ENCODE assay signal across 34 cellular contexts in genomic region chr6:86147859-86148258, GRCh38.
"Had no signal": no experiment of that assay in that cellular context is flagged by ENCODE, and none has a peak within 500 bp of the region (broad histone marks: within the 10 kb centered on the region; RNA-seq: fewer than 3 reads in every experiment).

No MANE protein-coding gene starts in this region.

- H3K27ac Mint-ChIP-seq: activated CD4-positive, alpha-beta memory T cell treated with anti-CD3 and anti-CD28 coated beads for 36 hours; activated CD4-positive, alpha-beta T cell treated with anti-CD3 and anti-CD28 coated beads, Interleukin-2, amount 10 ng/mL, durations not matched to agents 24 days and 14 days; activated CD8-positive, alpha-beta T cell treated with anti-CD3 and anti-CD28 coated beads for 36 hours; activated naive CD4-positive, alpha-beta T cell treated with anti-CD3 and anti-CD28 coated beads for 36 hours; activated naive CD4-positive, alpha-beta T cell treated with anti-CD3 and anti-CD28 coated beads, Interleukin-2, amount 50 U/mL, for 72 hours; activated naive CD8-positive, alpha-beta T cell treated with anti-CD3 and anti-CD28 coated beads for 36 hours; activated T-cell treated with anti-CD3 and anti-CD28 coated beads, Interleukin-2, amount 50 U/mL, for 72 hours; activated T-helper 1 cell treated with anti-CD3 and anti-CD28 coated beads, Interleukin-12 subunit alpha, Interleukin-12 subunit beta, Interleukin-2, Interleukin-4 antibody, amounts not matched to agents 30 ng/mL and 10 ng/mL and 1 ng/mL, durations not matched to agents 14 hours and 24 hours and 36 hours; activated T-helper 17 cell treated with anti-CD3 and anti-CD28 coated beads, Interleukin-2, amount 50 U/mL, for 72 hours; T-helper 1 cell treated with Interleukin-12 subunit alpha and Interleukin-12 subunit beta and Interleukin-4 antibody, amounts not matched to agents 30 μg/mL and 1 μg/mL, for 36 hours; T-helper 2 cell treated with Interferon-gamma antibody and Interleukin-4, amounts not matched to agents 5 μg/mL and 100 μg/mL, for 36 hours had no signal

- H3K27me3 ChIP-seq: adrenal gland, brain microvascular endothelial cell, breast epithelium had no signal

- H3K27ac ChIP-seq: adrenal gland, body of pancreas, brain microvascular endothelial cell, breast epithelium, VCaP had no signal

- ATAC-seq: activated CD8-positive, alpha-beta T cell treated with anti-CD3 and anti-CD28 coated beads for 36 hours; activated naive CD4-positive, alpha-beta T cell treated with anti-CD3 and anti-CD28 coated beads, Interleukin-2, amount 50 U/mL, for 72 hours; activated T-cell treated with anti-CD3 and anti-CD28 coated beads, Interleukin-2, amount 50 U/mL, for 4 hours; activated T-cell treated with anti-CD3 and anti-CD28 coated beads, Interleukin-2, amount 50 U/mL, for 72 hours; activated T-helper 17 cell treated with anti-CD3 and anti-CD28 coated beads, Interleukin-2, amount 50 U/mL, for 72 hours had no signal

- H3K27me3 Mint-ChIP-seq: activated CD4-positive, alpha-beta memory T cell treated with anti-CD3 and anti-CD28 coated beads for 36 hours; activated CD4-positive, alpha-beta T cell treated with anti-CD3 and anti-CD28 coated beads, Interleukin-2, amount 10 ng/mL, durations not matched to agents 24 days and 14 days; activated CD8-positive, alpha-beta T cell treated with anti-CD3 and anti-CD28 coated beads for 36 hours; activated T-helper 17 cell treated with anti-CD3 and anti-CD28 coated beads, Interleukin-2, amount 50 U/mL, for 72 hours; central memory CD8-positive, alpha-beta T cell had no signal

- DNase-seq: activated CD4-positive, alpha-beta memory T cell treated with anti-CD3 and anti-CD28 coated beads for 36 hours; activated CD4-positive, alpha-beta T cell treated with anti-CD3 and anti-CD28 coated beads for 4 hours; activated CD4-positive, alpha-beta T cell treated with anti-CD3 and anti-CD28 coated beads, Interleukin-2, amount 10 ng/mL, durations not matched to agents 24 days and 14 days; activated CD4-positive, alpha-beta T cell treated with anti-CD3 and anti-CD28 coated beads, Interleukin-2, amount 50 U/mL, for 1 hour; activated CD4-positive, alpha-beta T cell treated with anti-CD3 and anti-CD28 coated beads, Interleukin-2, amount 50 U/mL, for 4 hours; activated CD4-positive, CD25-positive, alpha-beta regulatory T cell treated with anti-CD3 and anti-CD28 coated beads, Interleukin-2, amount 50 U/mL, for 72 hours; activated CD8-positive, alpha-beta memory T cell treated with anti-CD3 and anti-CD28 coated beads, Interleukin-2, amount 50 U/mL, for 4 hours; activated CD8-positive, alpha-beta T cell treated with anti-CD3 and anti-CD28 coated beads for 36 hours; activated effector memory CD4-positive, alpha-beta T cell treated with anti-CD3 and anti-CD28 coated beads, Interleukin-2, amount 50 U/mL, for 16 hours; activated gamma-delta T cell treated with Interleukin-2 at 50 U/mL for 16 hours; activated naive CD4-positive, alpha-beta T cell; activated naive CD4-positive, alpha-beta T cell treated with anti-CD3 and anti-CD28 coated beads for 36 hours; activated naive CD4-positive, alpha-beta T cell treated with anti-CD3 and anti-CD28 coated beads, Interleukin-2, amount 50 U/mL, for 16 hours; activated naive CD8-positive, alpha-beta T cell treated with anti-CD3 and anti-CD28 coated beads for 36 hours; activated T-cell treated with anti-CD3 and anti-CD28 coated beads for 4 hours; activated T-cell treated with anti-CD3 and anti-CD28 coated beads, Interleukin-2, amount 50 U/mL, for 1 hour; activated T-cell treated with anti-CD3 and anti-CD28 coated beads, Interleukin-2, amount 50 U/mL, for 4 hours; activated T-cell treated with anti-CD3 and anti-CD28 coated beads, Interleukin-2, amount 50 U/mL, for 72 hours; amniotic stem cell; aorta; brain microvascular endothelial cell; cerebellar nuclear complex; T-helper 2 cell; T-helper 9 cell had no signal

- H3K9me3 ChIP-seq: adrenal gland, body of pancreas, breast epithelium had no signal

- H3K4me1 Mint-ChIP-seq: activated CD4-positive, alpha-beta T cell treated with anti-CD3 and anti-CD28 coated beads, Interleukin-2, amount 10 ng/mL, durations not matched to agents 24 days and 14 days; activated naive CD8-positive, alpha-beta T cell treated with anti-CD3 and anti-CD28 coated beads for 36 hours; activated T-helper 17 cell treated with anti-CD3 and anti-CD28 coated beads, Interleukin-2, amount 50 U/mL, for 72 hours; central memory CD8-positive, alpha-beta T cell had no signal

- H3K36me3 ChIP-seq: adrenal gland, brain microvascular endothelial cell, breast epithelium had no signal

- H3K9me3 Mint-ChIP-seq: activated CD4-positive, alpha-beta memory T cell treated with anti-CD3 and anti-CD28 coated beads for 36 hours; activated CD4-positive, alpha-beta T cell treated with anti-CD3 and anti-CD28 coated beads, Interleukin-2, amount 10 ng/mL, durations not matched to agents 24 days and 14 days; activated CD8-positive, alpha-beta T cell treated with anti-CD3 and anti-CD28 coated beads for 36 hours; activated naive CD8-positive, alpha-beta T cell treated with anti-CD3 and anti-CD28 coated beads for 36 hours; activated T-cell treated with anti-CD3 and anti-CD28 coated beads, Interleukin-2, amount 50 U/mL, for 4 hours; activated T-helper 1 cell treated with anti-CD3 and anti-CD28 coated beads, Interleukin-12 subunit alpha, Interleukin-12 subunit beta, Interleukin-2, Interleukin-4 antibody, amounts not matched to agents 30 ng/mL and 10 ng/mL and 1 ng/mL, durations not matched to agents 14 hours and 24 hours and 36 hours; T-helper 1 cell treated with Interleukin-12 subunit alpha and Interleukin-12 subunit beta and Interleukin-4 antibody, amounts not matched to agents 30 μg/mL and 1 μg/mL, for 36 hours had no signal

- H3K4me3 ChIP-seq: adrenal gland, body of pancreas, breast epithelium had no signal

- H3K36me3 Mint-ChIP-seq: activated CD4-positive, alpha-beta memory T cell treated with anti-CD3 and anti-CD28 coated beads for 36 hours; activated naive CD4-positive, alpha-beta T cell treated with anti-CD3 and anti-CD28 coated beads, Interleukin-2, amount 50 U/mL, for 72 hours; activated naive CD8-positive, alpha-beta T cell treated with anti-CD3 and anti-CD28 coated beads for 36 hours had no signal

- H3K4me3 Mint-ChIP-seq: activated CD4-positive, alpha-beta memory T cell treated with anti-CD3 and anti-CD28 coated beads for 36 hours; activated CD4-positive, alpha-beta T cell treated with anti-CD3 and anti-CD28 coated beads, Interleukin-2, amount 10 ng/mL, durations not matched to agents 24 days and 14 days; activated CD8-positive, alpha-beta T cell treated with anti-CD3 and anti-CD28 coated beads for 36 hours; activated naive CD4-positive, alpha-beta T cell treated with anti-CD3 and anti-CD28 coated beads for 36 hours; activated naive CD8-positive, alpha-beta T cell treated with anti-CD3 and anti-CD28 coated beads for 36 hours; activated T-cell treated with anti-CD3 and anti-CD28 coated beads, Interleukin-2, amount 50 U/mL, for 4 hours; activated T-cell treated with anti-CD3 and anti-CD28 coated beads, Interleukin-2, amount 50 U/mL, for 72 hours; activated T-helper 1 cell treated with anti-CD3 and anti-CD28 coated beads, Interleukin-12 subunit alpha, Interleukin-12 subunit beta, Interleukin-2, Interleukin-4 antibody, amounts not matched to agents 30 ng/mL and 10 ng/mL and 1 ng/mL, durations not matched to agents 14 hours and 24 hours and 36 hours; activated T-helper 17 cell treated with anti-CD3 and anti-CD28 coated beads, Interleukin-2, amount 50 U/mL, for 72 hours; central memory CD8-positive, alpha-beta T cell; T-helper 1 cell treated with Interleukin-12 subunit alpha and Interleukin-12 subunit beta and Interleukin-4 antibody, amounts not matched to agents 30 μg/mL and 1 μg/mL, for 36 hours; T-helper 2 cell treated with Interferon-gamma antibody and Interleukin-4, amounts not matched to agents 5 μg/mL and 100 μg/mL, for 36 hours had no signal

- H3K4me1 ChIP-seq: adrenal gland, breast epithelium had no signal
